ENCODE assay signal across 12 cellular contexts in genomic region chr3:52315977-52316764, GRCh38. TPM values are rescaled to one million over a fixed set of nuclear protein-coding genes. Genes with fewer than 3 reads are reported as not detected.
DNase-seq lines count a peak whose midpoint lies in the region; ATAC-seq and TF ChIP-seq lines count a peak whose summit lies in the region.
"Had no signal": no experiment of that assay in that cellular context is flagged by ENCODE, and none has a peak within 500 bp of the region (broad histone marks: within the 10 kb centered on the region; RNA-seq: fewer than 3 reads in every experiment).

TSS of gene DNAH1 (plus strand) at chr3:52316319. CDS start at chr3:52322443, 6,124 bp downstream.

- TF ChIP-seq POLR2A in testis (IDR thresholded peaks at IDR 0.05) = no peak

- H3K9me3 Mint-ChIP-seq in activated T-cell treated with anti-CD3 and anti-CD28 coated beads, Interleukin-2, amount 50 U/mL, for 24 hours = no peaks in the 10 kb centered on the region

- no peaks in the 10 kb centered on the region for H3K27me3 ChIP-seq in left lung
- H3K27me3 ChIP-seq in testis = no peaks in the 10 kb centered on the region

- H3K4me1 ChIP-seq in left lung = peaks cover 12 to 40% of the 10 kb centered on the region in 2 donors
- H3K4me1 ChIP-seq in testis = peaks cover 2% of the 10 kb centered on the region

- H3K27ac Mint-ChIP-seq in activated T-cell treated with anti-CD3 and anti-CD28 coated beads, Interleukin-2, amount 50 U/mL, for 24 hours = peak within 1 kb of the TSS; percentile 11
- peak within 1 kb of the TSS; percentile 62 for H3K27ac Mint-ChIP-seq in T-helper 17 cell
- H3K27ac Mint-ChIP-seq: activated CD4-positive, alpha-beta T cell treated with anti-CD3 and anti-CD28 coated beads for 36 hours had no signal

- H3K36me3 Mint-ChIP-seq in activated T-cell treated with anti-CD3 and anti-CD28 coated beads, Interleukin-2, amount 50 U/mL, for 24 hours (ENCODE audit: low read depth) = no peaks in the 10 kb centered on the region
- no peaks in the 10 kb centered on the region for H3K36me3 Mint-ChIP-seq in T-helper 17 cell (ENCODE audit: low read depth)

- H3K27me3 Mint-ChIP-seq in activated T-cell treated with anti-CD3 and anti-CD28 coated beads, Interleukin-2, amount 50 U/mL, for 24 hours = no peaks in the 10 kb centered on the region
- H3K27me3 Mint-ChIP-seq in T-helper 17 cell = no peaks in the 10 kb centered on the region
- H3K27me3 Mint-ChIP-seq: activated CD4-positive, alpha-beta T cell treated with anti-CD3 and anti-CD28 coated beads for 36 hours had no signal

- peak within 1 kb of the TSS; percentile 62 for H3K4me3 Mint-ChIP-seq in activated T-cell treated with anti-CD3 and anti-CD28 coated beads, Interleukin-2, amount 50 U/mL, for 24 hours
- peak within 1 kb of the TSS; percentile 78 for H3K4me3 Mint-ChIP-seq in T-helper 17 cell

- TF ChIP-seq CTCF in left lung (IDR thresholded peaks at IDR 0.05) (no peak), testis (IDR thresholded peaks at IDR 0.05) (no peak)

- intact Hi-C loops in left lung (cut with DNase I) = no loop called here
- intact Hi-C loops in testis (cut with DNase I; ENCODE audit: low total_unique reads) = no loop called here

- ATAC-seq in T-helper 17 cell (no peak), left lung (no peak)
- ATAC-seq: activated CD4-positive, alpha-beta T cell treated with anti-CD3 and anti-CD28 coated beads for 36 hours had no signal

- H3K4me3 ChIP-seq in left lung (peak within 1 kb of the TSS; percentile 25 to 36), testis (no peak within 1 kb of the TSS)

- no peaks in the 10 kb centered on the region for H3K36me3 ChIP-seq in left lung
- H3K36me3 ChIP-seq in testis (ENCODE audit: low read depth, missing control alignments) = no peaks in the 10 kb centered on the region

- no peak for DNase-seq in activated T-cell treated with anti-CD3 and anti-CD28 coated beads, Interleukin-2, amount 50 U/mL, for 24 hours
- no peak for DNase-seq in activated T-cell treated with anti-CD3 and anti-CD28 coated beads for 4 hours
- DNase-seq in T-helper 17 cell = no peak
- peak in 1 of 2 donors; percentile 7 for DNase-seq in left lung
- no peak for DNase-seq in testis
- DNase-seq in NCI-H510A (lab: John Stamatoyannopoulos, UW) = no peak
- DNase-seq in iPS-NIHi7 (ENCODE audit: extremely low spot score) = no peak
- no peak for DNase-seq in kidney glomerular epithelial cell (lab: John Stamatoyannopoulos, UW)
- DNase-seq: activated CD4-positive, alpha-beta T cell treated with anti-CD3 and anti-CD28 coated beads for 36 hours; dermis blood vessel endothelial cell; NCI-H345; stimulated activated CD4-positive, alpha-beta T cell treated with anti-CD3 and anti-CD28 coated beads, Interleukin-2, amount 100 ng/mL, for 24 hours had no signal

- no peaks in the 10 kb centered on the region for H3K9me3 ChIP-seq in T-helper 17 cell (ENCODE audit: control insufficient read depth, low read length, poor library complexity, severe bottlenecking)
- no peaks in the 10 kb centered on the region for H3K9me3 ChIP-seq in left lung
- H3K9me3 ChIP-seq in testis = no peaks in the 10 kb centered on the region

- 94 to 97% methylated on average over 3 of the region's 3 CpGs for WGBS in testis, 2 donors

- peak within 1 kb of the TSS in 1 of 2 donors; percentile 3 for H3K27ac ChIP-seq in left lung
- no peak within 1 kb of the TSS for H3K27ac ChIP-seq in testis

- H3K4me1 Mint-ChIP-seq in activated T-cell treated with anti-CD3 and anti-CD28 coated beads, Interleukin-2, amount 50 U/mL, for 24 hours (ENCODE audit: low read depth) = peaks cover 34% of the 10 kb centered on the region
- H3K4me1 Mint-ChIP-seq in T-helper 17 cell = peaks cover 13% of the 10 kb centered on the region

RNA-seq across cellular contexts. Expression of gene DNAH1, which starts in this region (rescaled TPM):
- 10 to 100 TPM; 50.3 to 58.5 TPM for total RNA-seq in T-helper 17 cell
- 1 to 10 TPM; 6.5 to 7.7 TPM for total RNA-seq in left lung
- total RNA-seq in testis = 10 to 100 TPM; 40.0 to 49.1 TPM
- 50.4 TPM for polyA plus RNA-seq in testis (ENCODE audit: insufficient read depth, low read depth, low replicate concordance)

Comparison
In these comparisons a context has a peak if more than half of its experiments do, and no peak if none do; other contexts are left out.
1. RNA of gene DNAH1 (total RNA-seq): 50.3 to 58.5 TPM in T-helper 17 cell and 40.0 to 49.1 TPM in testis; 6.5 to 7.7 TPM in left lung; every median in the first group is over 4 times any median in the second.
2. H3K4me3 ChIP-seq: peak in left lung (2 of 2); none in testis (0 of 2).